9 cellular contexts compared by ENCODE assay signal in genomic region chr10:112137381-112137987, GRCh38. TPM values are rescaled to one million over a fixed set of nuclear protein-coding genes. Genes with fewer than 3 reads are reported as not detected.
DNase-seq lines count a peak whose midpoint lies in the region; ATAC-seq, FAIRE-seq and TF ChIP-seq lines count a peak whose summit lies in the region.
"Had no signal": no experiment of that assay in that cellular context is flagged by ENCODE, and none has a peak within 500 bp of the region (broad histone marks: within the 10 kb centered on the region; RNA-seq: fewer than 3 reads in every experiment).

No MANE protein-coding gene starts in this region.

- ATAC-seq in HG03060 (IDR thresholded peaks at IDR 0.05; ENCODE audit: low read depth, unreplicated experiment): peak; percentile 41
- ATAC-seq in activated CD8-positive, alpha-beta T cell treated with anti-CD3 and anti-CD28 coated beads for 36 hours: peak; percentile 46

- H3K27ac ChIP-seq in H1 (ENCODE audit: low read depth, low read length): no peak overlapping the region
- H3K27ac ChIP-seq: skin epidermis had no signal

- POLR2A ChIA-PET in activated CD8-positive, alpha-beta T cell treated with anti-CD3 and anti-CD28 coated beads for 36 hours (lab: Charles Lee): no interaction called here
- POLR2A ChIA-PET in H1 (lab: Charles Lee; ENCODE audit: partially characterized antibody): interaction anchor here (1.5 kb wide), 1 partner anchor 111 kb away, joined by 3 read pairs; no protein-coding TSS in a partner anchor

- H4K8ac ChIP-seq in H1 (ENCODE audit: extremely low read depth, insufficient read depth, low read length): no peak overlapping the region

- H3K14ac ChIP-seq in H1 (ENCODE audit: insufficient read length): no peak overlapping the region

- TF ChIP-seq POLR2A in H1 (IDR thresholded peaks at IDR 0.05; ENCODE audit: control extremely low read depth in 1 of 2, low read depth in 2 of 2, low read length in 2 of 2): no peak

- no peaks in the 10 kb centered on the region for H3K36me3 Mint-ChIP-seq in activated CD8-positive, alpha-beta T cell treated with anti-CD3 and anti-CD28 coated beads for 36 hours (ENCODE audit: low read depth)

- H3K9ac ChIP-seq in H1 (replicated peaks in 1 of 4; ENCODE audit: extremely low read depth in 1 of 4, low read depth in 3 of 4, low read length in 3 of 4): no peak overlapping the region

- no peaks in the 10 kb centered on the region for H3K79me2 ChIP-seq in H1 (ENCODE audit: control insufficient read depth in 1 of 2, insufficient read depth in 2 of 2, low read length in 2 of 2)

- H3K18ac ChIP-seq in H1 (ENCODE audit: extremely low read depth, low read length): no peak overlapping the region

- no peaks in the 10 kb centered on the region; a peak in 3 of 7 replicates for H3K4me1 ChIP-seq in H1 (replicated peaks in 1 of 4; ENCODE audit: control insufficient read depth in 3 of 4, insufficient read depth in 4 of 4, low read length in 3 of 4)

- H3K27ac Mint-ChIP-seq in activated CD8-positive, alpha-beta T cell treated with anti-CD3 and anti-CD28 coated beads for 36 hours: no peak overlapping the region

- peaks cover 3% of the 10 kb centered on the region for H3K27me3 Mint-ChIP-seq in activated CD8-positive, alpha-beta T cell treated with anti-CD3 and anti-CD28 coated beads for 36 hours

- H2AFZ ChIP-seq in H1 (ENCODE audit: low read length): peak overlapping the region; percentile 92; the same call in 1 of the 2 replicates

- H4K5ac ChIP-seq in H1 (ENCODE audit: insufficient read length, low read depth, low read length): no peak overlapping the region

- H3K27me3 ChIP-seq in H1 (replicated peaks in 1 of 4; ENCODE audit: control insufficient read depth in 3 of 4, extremely low read depth in 1 of 4, insufficient read depth in 3 of 4, low read length in 3 of 4): no peaks in the 10 kb centered on the region

- H4K91ac ChIP-seq in H1 (replicated peaks; ENCODE audit: insufficient read length, low read length): no peak overlapping the region

- no peaks in the 10 kb centered on the region for H4K20me1 ChIP-seq in H1 (replicated peaks in 1 of 2; ENCODE audit: control insufficient read depth in 1 of 2, insufficient read depth in 2 of 2, low read length in 2 of 2)

- no peak overlapping the region for H3K56ac ChIP-seq in H1 (replicated peaks; ENCODE audit: insufficient read length, low read depth, low read length)

- H2BK15ac ChIP-seq in H1 (ENCODE audit: low read length): no peak overlapping the region

- TF ChIP-seq EP300 in H1 (IDR thresholded peaks at IDR 0.05; ENCODE audit: borderline replicate concordance in 1 of 2, low read depth in 2 of 2, low read length in 2 of 2): no peak

- H2BK120ac ChIP-seq in H1 (replicated peaks; ENCODE audit: low read depth, low read length): no peak overlapping the region

- no peaks in the 10 kb centered on the region; the same call in 1 of the 2 replicates for H3K79me1 ChIP-seq in H1 (ENCODE audit: low read depth, low read length)

- CTCF ChIA-PET in activated CD8-positive, alpha-beta T cell treated with anti-CD3 and anti-CD28 coated beads for 36 hours (lab: Charles Lee): interaction anchor here (0.6 to 6.3 kb wide), 59 partner anchors 9 to 1527 kb away, joined by 3 to 86 read pairs (median 4); partner anchors contain the start of gene GPAM
- CTCF ChIA-PET in H1 (lab: Charles Lee; ENCODE audit: partially characterized antibody): interaction anchor here (0.5 to 10.8 kb wide), 76 partner anchors 9 to 1266 kb away, joined by 3 to 286 read pairs (median 4); partner anchors contain the start of genes GPAM and PDCD4

- H3K4me1 Mint-ChIP-seq in activated CD8-positive, alpha-beta T cell treated with anti-CD3 and anti-CD28 coated beads for 36 hours (ENCODE audit: low read depth): no peaks in the 10 kb centered on the region

- no peak overlapping the region for H2BK20ac ChIP-seq in H1 (ENCODE audit: low read length)

- H3K9me3 ChIP-seq in H1 (ENCODE audit: insufficient read depth in 2 of 2, low read depth in 1 of 2, low read length in 1 of 2): no peaks in the 10 kb centered on the region

- no peak overlapping the region for H3K4me3 Mint-ChIP-seq in activated CD8-positive, alpha-beta T cell treated with anti-CD3 and anti-CD28 coated beads for 36 hours

- H3K4me3 ChIP-seq in H1 (ENCODE audit: extremely low read depth in 1 of 4, insufficient read depth in 2 of 4, low read depth in 3 of 4, low read length in 4 of 4): no peak overlapping the region
- H3K4me3 ChIP-seq: skin epidermis had no signal

- no peak overlapping the region for H3K23ac ChIP-seq in H1 (ENCODE audit: insufficient read length)

- H3K36me3 ChIP-seq in H1 (ENCODE audit: control insufficient read depth in 2 of 4, insufficient read depth in 4 of 4, low read length in 3 of 4): no peaks in the 10 kb centered on the region

- no peaks in the 10 kb centered on the region for H3K9me3 Mint-ChIP-seq in activated CD8-positive, alpha-beta T cell treated with anti-CD3 and anti-CD28 coated beads for 36 hours

- DNase-seq in NCI-H526 (lab: John Stamatoyannopoulos, UW) (peak; percentile 5 to 54), NCI-H526 treated with DMSO at 0.1 percent for 48 hours (lab: John Stamatoyannopoulos, UW) (no peak), NCI-H69 (lab: John Stamatoyannopoulos, UW) (peak; percentile 52), H1 (ENCODE audit: low read depth in 1 of 2, low spot score in 2 of 2) (peak; percentile 54 to 97), midbrain (lab: John Stamatoyannopoulos, UW) (peak; percentile 67)
- DNase-seq in activated CD8-positive, alpha-beta T cell treated with anti-CD3 and anti-CD28 coated beads for 36 hours: peak; percentile 81
- DNase-seq in stimulated activated CD8-positive, alpha-beta memory T cell treated with anti-CD3 and anti-CD28 coated beads, Interleukin-4, amount 100 ng/mL, for 1 hour (ENCODE audit: low read depth in 2 of 2, low spot score in 1 of 2): peak; percentile 21 to 32

- WGBS in H1 (ENCODE audit: extremely low coverage in 1 of 2, insufficient coverage in 1 of 2, insufficient read length in 1 of 2, insufficient replicate concordance in 2 of 2, low coverage in 1 of 2, low lambda C conversion rate in 2 of 2, missing lambda C conversion rate in 1 of 2), 2 experiments: 65% methylated on average over 9 of the region's 9 CpGs; no CpG with 5 or more reads in 1 of the 2 experiments

- FAIRE-seq in H1 (lab: Jason Lieb, UNC): no peak

- peak; percentile 84 for TF ChIP-seq CTCF in activated CD8-positive, alpha-beta T cell treated with anti-CD3 and anti-CD28 coated beads for 36 hours (IDR thresholded peaks at IDR 0.05)
- TF ChIP-seq CTCF in H1 (IDR thresholded peaks at IDR 0.05; ENCODE audit: control extremely low read depth in 1 of 3, insufficient read depth in 1 of 3, low read depth in 1 of 3, low read length in 3 of 3): peak; percentile 88 to 95 (median 94)

- H3K4me2 ChIP-seq in H1 (ENCODE audit: insufficient read depth in 1 of 2, low read depth in 2 of 2, low read length in 2 of 2): no peak overlapping the region

- no peak overlapping the region; the same call in 1 of the 2 replicates for H2BK5ac ChIP-seq in H1 (ENCODE audit: low read depth, low read length)

- H2AK5ac ChIP-seq in H1 (ENCODE audit: low read depth, low read length): no peak overlapping the region

- intact Hi-C loops in activated CD8-positive, alpha-beta T cell treated with anti-CD3 and anti-CD28 coated beads for 36 hours (cut with micrococcal nuclease): loop anchor here (10.0 kb wide), 1 partner anchor 177 kb away; no protein-coding TSS in a partner anchor

- H2BK12ac ChIP-seq in H1 (ENCODE audit: low read depth, low read length): no peak overlapping the region

- peak; percentile 96 to 98 for TF ChIP-seq RAD21 in H1 (IDR thresholded peaks at IDR 0.05 in 1 of 2, conservative IDR thresholded peaks at IDR 0.05 in 1 of 2; ENCODE audit: low read depth in 2 of 2, low read length in 2 of 2)

- no peak overlapping the region for H3K4ac ChIP-seq in H1 (replicated peaks; ENCODE audit: insufficient read length, low read depth, low read length)

- H3K23me2 ChIP-seq in H1 (ENCODE audit: low read depth, low read length): no peaks in the 10 kb centered on the region

TF ChIP-seq in H1, 55 proteins besides CTCF, POLR2A, EP300 and RAD21 (continues in another document):
- TF ChIP-seq HDAC2 (IDR thresholded peaks at IDR 0.05; ENCODE audit: borderline replicate concordance in 1 of 2, low read depth in 2 of 2, low read length in 2 of 2): no peak

RNA-seq across cellular contexts. Expression of gene GPAM, which starts 46.1 kb away (rescaled TPM):
- total RNA-seq in activated CD8-positive, alpha-beta T cell treated with anti-CD3 and anti-CD28 coated beads for 36 hours: 1 to 10 TPM; 7.4 to 8.6 TPM
- total RNA-seq in H1 (2021; fragmentation: NEBNext Ultra II Directional; extraction: Animal tissue kit (Norgen Biotek cat#: 25700)): 15.5 and 18.5 TPM in 2 replicates
- 3.4 and 5.5 TPM in 2 replicates for polyA plus RNA-seq in H1 (2011; rRNA removed)
- 5.7 TPM for polyA plus RNA-seq in H1 (2011; cell fraction: cytosol; rRNA removed)
- 7.4 TPM for polyA plus RNA-seq in H1 (2011; cell fraction: nucleus; rRNA removed)
- polyA plus RNA-seq in H1 (2012, experiment 1 of 2): 5.0 to 7.6 TPM (median 6.3 TPM) in 4 replicates
- polyA plus RNA-seq in H1 (2012, experiment 2 of 2): 0.41 TPM
- 12.1 TPM for polyA plus RNA-seq in H1 (2013, experiment 1 of 2)
- 11.8 TPM for polyA plus RNA-seq in H1 (2013, experiment 2 of 2)
- polyA minus RNA-seq in H1 (2011; rRNA and poly(A)+ RNA removed): 16.1 and 24.3 TPM in 2 replicates
- polyA minus RNA-seq in H1 (2011; cell fraction: cytosol; rRNA and poly(A)+ RNA removed): 5.5 TPM
- polyA minus RNA-seq in H1 (2011; cell fraction: nucleus; rRNA and poly(A)+ RNA removed): 25.0 TPM
